ENCODE assay signal across 8 cellular contexts in the genomic region with DNA sequence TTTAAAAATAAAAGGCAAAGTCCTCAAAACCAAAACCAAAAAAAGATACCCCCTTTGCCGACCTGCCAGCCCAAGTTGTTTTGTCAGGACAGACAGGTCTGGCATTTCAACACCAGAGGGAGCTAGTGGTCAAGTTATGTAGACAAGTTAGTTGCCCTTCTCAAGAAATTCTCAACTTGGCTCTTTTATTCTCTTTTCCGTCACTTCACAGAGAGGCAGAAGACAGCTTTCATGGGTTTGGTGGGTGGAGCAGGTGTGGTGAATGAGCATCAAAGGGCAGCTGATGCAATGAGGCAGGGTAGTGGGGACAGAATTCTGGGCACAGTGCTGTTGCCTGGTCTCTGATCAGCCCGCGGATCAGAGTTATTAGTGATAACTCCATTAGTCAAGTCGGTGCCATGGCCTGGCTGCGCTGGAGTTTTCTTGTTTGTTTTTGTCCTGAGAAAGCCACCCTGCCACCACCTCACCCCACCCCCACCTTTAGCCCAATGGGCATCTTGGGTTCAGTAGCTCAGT.
DNase-seq lines count a peak whose midpoint lies in the region; ATAC-seq and TF ChIP-seq lines count a peak whose summit lies in the region.

No MANE protein-coding gene starts in this region.

- H3K9ac ChIP-seq in IMR-90 (ENCODE audit: low read depth, low read length) = no peak overlapping the region

- peak overlapping the region; percentile 61 for H2AFZ ChIP-seq in IMR-90 (replicated peaks; ENCODE audit: low read length, poor library complexity)

- no peak overlapping the region for H3K4me2 ChIP-seq in IMR-90 (ENCODE audit: low read depth, low read length)

- H3K27me3 ChIP-seq in IMR-90 (ENCODE audit: control insufficient read depth, insufficient read depth, low read length) (no peaks in the 10 kb centered on the region), foreskin keratinocyte (no peaks in the 10 kb centered on the region)

- in situ Hi-C loops in IMR-90 (cut with MboI; ENCODE audit: low sequenced_read_pairs) = no loop called here

- H3K56ac ChIP-seq in IMR-90 (ENCODE audit: extremely low read depth, insufficient read depth, low read length) = 0 out of 2 replicates have a peak overlapping the region, but pooled peaks have one; percentile 13

- H4K91ac ChIP-seq in IMR-90 (ENCODE audit: insufficient read depth, low read depth, low read length) = peak overlapping the region; percentile 93

- H3K4ac ChIP-seq in IMR-90 (ENCODE audit: low read depth, low read length) = peak overlapping the region; percentile 83

- peak overlapping the region; percentile 54 for H4K5ac ChIP-seq in IMR-90 (ENCODE audit: low read depth, low read length)

- peak; percentile 70 for DNase-seq in Calu3
- peak; percentile 89 for DNase-seq in IMR-90
- DNase-seq in RWPE1 (ENCODE audit: low spot score) = peak; percentile 63
- DNase-seq in activated T-helper 1 cell treated with anti-CD3 and anti-CD28 coated beads, Interleukin-12 subunit alpha, Interleukin-12 subunit beta, Interleukin-2, Interleukin-4 antibody, amounts not matched to agents 30 ng/mL and 10 ng/mL and 1 ng/mL, durations not matched to agents 14 hours and 24 hours and 36 hours (ENCODE audit: low spot score) = peak; percentile 44
- DNase-seq in foreskin keratinocyte = peak in 1 of 2 donors; percentile 47
- peak; percentile 50 for DNase-seq in omental fat pad (ENCODE audit: low spot score)
- DNase-seq in type B pancreatic cell (ENCODE audit: extremely low spot score, unreplicated experiment) = no peak

- no peaks in the 10 kb centered on the region for H4K20me1 ChIP-seq in IMR-90 (ENCODE audit: insufficient read depth, low read length)

- H3K27ac Mint-ChIP-seq in Calu3 (ENCODE audit: unreplicated experiment) (no peak overlapping the region), type B pancreatic cell (peak overlapping the region; percentile 45)
- H3K27ac Mint-ChIP-seq in activated T-helper 1 cell treated with anti-CD3 and anti-CD28 coated beads, Interleukin-12 subunit alpha, Interleukin-12 subunit beta, Interleukin-2, Interleukin-4 antibody, amounts not matched to agents 30 ng/mL and 10 ng/mL and 1 ng/mL, durations not matched to agents 14 hours and 24 hours and 36 hours = no peak overlapping the region

- peak overlapping the region; percentile 8; the same call in 1 of the 2 replicates for H3K27ac ChIP-seq in IMR-90 (ENCODE audit: insufficient read depth, low read length)
- H3K27ac ChIP-seq in RWPE1 = peak overlapping the region; percentile 91
- H3K27ac ChIP-seq in foreskin keratinocyte = no peak overlapping the region

- intact Hi-C loops in Calu3 (cut with micrococcal nuclease; ENCODE audit: unreplicated experiment) = loop anchor here (1.0 to 5.0 kb wide), 3 partner anchors 29 to 468 kb away; no protein-coding TSS in a partner anchor
- intact Hi-C loops in IMR-90 (cut with micrococcal nuclease) = loop anchor here (1.0 to 5.0 kb wide), 5 partner anchors 69 to 468 kb away; no protein-coding TSS in a partner anchor
- intact Hi-C loops in activated T-helper 1 cell treated with anti-CD3 and anti-CD28 coated beads, Interleukin-12 subunit alpha, Interleukin-12 subunit beta, Interleukin-2, Interleukin-4 antibody, amounts not matched to agents 30 ng/mL and 10 ng/mL and 1 ng/mL, durations not matched to agents 14 hours and 24 hours and 36 hours (cut with micrococcal nuclease) = loop anchor here (1.0 to 5.0 kb wide), 5 partner anchors 304 to 894 kb away; partner anchors contain the start of gene EPAS1

- H3K9me3 Mint-ChIP-seq in Calu3 (ENCODE audit: low read depth, unreplicated experiment) (no peaks in the 10 kb centered on the region), type B pancreatic cell (peaks cover 6% of the 10 kb centered on the region)
- no peaks in the 10 kb centered on the region for H3K9me3 Mint-ChIP-seq in activated T-helper 1 cell treated with anti-CD3 and anti-CD28 coated beads, Interleukin-12 subunit alpha, Interleukin-12 subunit beta, Interleukin-2, Interleukin-4 antibody, amounts not matched to agents 30 ng/mL and 10 ng/mL and 1 ng/mL, durations not matched to agents 14 hours and 24 hours and 36 hours

- H2AK9ac ChIP-seq in IMR-90 (replicated peaks; ENCODE audit: low read depth, low read length, poor library complexity) = no peak overlapping the region

- no TSS peak for BruUV-seq in Calu3 (replicated peaks; lab: Mats Ljungman, UMichigan)
- no TSS peak for BruUV-seq in IMR-90 (replicated peaks; lab: Mats Ljungman, UMichigan)

- H3K4me1 ChIP-seq in IMR-90 (ENCODE audit: control insufficient read depth, insufficient read depth, low read length) = peaks cover 19% of the 10 kb centered on the region
- no peaks in the 10 kb centered on the region for H3K4me1 ChIP-seq in foreskin keratinocyte

- H3K36me3 ChIP-seq in IMR-90 (ENCODE audit: control insufficient read depth, insufficient read depth, low read length) = peaks cover 4% of the 10 kb centered on the region; the same call in 1 of the 2 replicates

- H3K4me1 Mint-ChIP-seq in Calu3 (ENCODE audit: low read depth, unreplicated experiment) = peaks cover 25% of the 10 kb centered on the region
- H3K4me1 Mint-ChIP-seq in activated T-helper 1 cell treated with anti-CD3 and anti-CD28 coated beads, Interleukin-12 subunit alpha, Interleukin-12 subunit beta, Interleukin-2, Interleukin-4 antibody, amounts not matched to agents 30 ng/mL and 10 ng/mL and 1 ng/mL, durations not matched to agents 14 hours and 24 hours and 36 hours (ENCODE audit: low read depth) = peaks cover 5% of the 10 kb centered on the region
- H3K4me1 Mint-ChIP-seq in type B pancreatic cell (ENCODE audit: unreplicated experiment) = peaks cover 5% of the 10 kb centered on the region

- no peaks in the 10 kb centered on the region for H3K79me1 ChIP-seq in IMR-90 (ENCODE audit: low read depth in 1 of 2, low read length in 2 of 2)

- H3K36me3 Mint-ChIP-seq in Calu3 (ENCODE audit: insufficient read depth, unreplicated experiment) (peaks cover 4% of the 10 kb centered on the region), type B pancreatic cell (peaks cover 4% of the 10 kb centered on the region)
- H3K36me3 Mint-ChIP-seq in activated T-helper 1 cell treated with anti-CD3 and anti-CD28 coated beads, Interleukin-12 subunit alpha, Interleukin-12 subunit beta, Interleukin-2, Interleukin-4 antibody, amounts not matched to agents 30 ng/mL and 10 ng/mL and 1 ng/mL, durations not matched to agents 14 hours and 24 hours and 36 hours (ENCODE audit: low read depth) = no peaks in the 10 kb centered on the region

- H3K9me1 ChIP-seq in IMR-90 (ENCODE audit: insufficient read depth, low read length) = peaks cover 11% of the 10 kb centered on the region; the same call in 1 of the 2 replicates

- POLR2A ChIA-PET in IMR-90 (lab: Charles Lee; ENCODE audit: unreplicated experiment) = no interaction called here
- POLR2A ChIA-PET in RWPE1 (lab: Yijun Ruan, JAX; ENCODE audit: low non-redundant PET) = no interaction called here

- no CpG with 5 or more reads among the region's 6 CpGs for WGBS in IMR-90 (ENCODE audit: extremely low coverage in 2 of 2, insufficient read length in 1 of 2), 2 experiments

- H3K14ac ChIP-seq in IMR-90 (replicated peaks; ENCODE audit: low read depth, low read length) = peak overlapping the region; percentile 53; the same call in 1 of the 2 replicates

- TF ChIP-seq RAD21 in IMR-90 (IDR thresholded peaks at IDR 0.05; ENCODE audit: low read length) = peak; percentile 92

- TF ChIP-seq POLR2A in IMR-90 (IDR thresholded peaks at IDR 0.05; ENCODE audit: low read depth, low read length) = no peak

- peak overlapping the region; percentile 81 for H2BK5ac ChIP-seq in IMR-90 (ENCODE audit: low read depth, low read length, poor library complexity, severe bottlenecking)

- H4K8ac ChIP-seq in IMR-90 (ENCODE audit: low read depth in 2 of 2, low read length in 2 of 2) = peak overlapping the region in 1 of 2 experiments; percentile 84; a peak in 2 of 4 replicates

- CTCF ChIA-PET in Calu3 (lab: Charles Lee) = interaction anchor here (0.8 to 2.0 kb wide), 6 partner anchors 31 to 466 kb away, joined by 3 to 8 read pairs (median 4); no protein-coding TSS in a partner anchor
- CTCF ChIA-PET in IMR-90 (lab: Yijun Ruan, JAX) = interaction anchor here (0.6 to 1.7 kb wide), 5 partner anchors 11 to 373 kb away, joined by 3 to 7 read pairs (median 5); no protein-coding TSS in a partner anchor
- CTCF ChIA-PET in RWPE1 (lab: Yijun Ruan, JAX) = interaction anchor here (0.6 to 1.2 kb wide), 11 partner anchors 11 to 895 kb away, joined by 3 to 10 read pairs (median 3); no protein-coding TSS in a partner anchor

- peak overlapping the region; percentile 92 for H3K18ac ChIP-seq in IMR-90 (ENCODE audit: low read depth, low read length)

- H3K27me3 Mint-ChIP-seq in Calu3 (ENCODE audit: unreplicated experiment) (no peaks in the 10 kb centered on the region), type B pancreatic cell (no peaks in the 10 kb centered on the region)
- H3K27me3 Mint-ChIP-seq in activated T-helper 1 cell treated with anti-CD3 and anti-CD28 coated beads, Interleukin-12 subunit alpha, Interleukin-12 subunit beta, Interleukin-2, Interleukin-4 antibody, amounts not matched to agents 30 ng/mL and 10 ng/mL and 1 ng/mL, durations not matched to agents 14 hours and 24 hours and 36 hours (ENCODE audit: insufficient read depth) = peaks cover 3% of the 10 kb centered on the region

- H2BK20ac ChIP-seq in IMR-90 (ENCODE audit: low read depth, low read length) = peak overlapping the region; percentile 95

- TF ChIP-seq CTCF in Calu3 (IDR thresholded peaks at IDR 0.05; ENCODE audit: unreplicated experiment) = peak; percentile 62
- peak; percentile 85 for TF ChIP-seq CTCF in IMR-90 (conservative IDR thresholded peaks at IDR 0.05; ENCODE audit: low read depth, low read length)
- TF ChIP-seq CTCF in RWPE1 (conservative IDR thresholded peaks at IDR 0.05; ENCODE audit: low read depth) = peak; percentile 70
- peak; percentile 82 for TF ChIP-seq CTCF in foreskin keratinocyte (conservative IDR thresholded peaks at IDR 0.05)
- TF ChIP-seq CTCF in omental fat pad (IDR thresholded peaks at IDR 0.05) = no peak
- TF ChIP-seq CTCF in type B pancreatic cell (conservative IDR thresholded peaks at IDR 0.05) = peak; percentile 87

- H3K4me3 Mint-ChIP-seq in Calu3 (ENCODE audit: low read depth, unreplicated experiment) = peak overlapping the region; percentile 9
- H3K4me3 Mint-ChIP-seq in activated T-helper 1 cell treated with anti-CD3 and anti-CD28 coated beads, Interleukin-12 subunit alpha, Interleukin-12 subunit beta, Interleukin-2, Interleukin-4 antibody, amounts not matched to agents 30 ng/mL and 10 ng/mL and 1 ng/mL, durations not matched to agents 14 hours and 24 hours and 36 hours = no peak overlapping the region
- H3K4me3 Mint-ChIP-seq in type B pancreatic cell = peak overlapping the region; percentile 49

- H3K9me3 ChIP-seq in IMR-90 (ENCODE audit: control insufficient read depth, insufficient read depth, low read length) = no peaks in the 10 kb centered on the region; the same call in 1 of the 2 replicates

- H3K23ac ChIP-seq in IMR-90 (ENCODE audit: low read depth, low read length) = peak overlapping the region; percentile 35; the same call in 1 of the 2 replicates

- H2AK5ac ChIP-seq in IMR-90 (ENCODE audit: low read depth, low read length) = peak overlapping the region; percentile 95

- peak overlapping the region; percentile 94 for H2BK120ac ChIP-seq in IMR-90 (ENCODE audit: low read depth, low read length)

- dilution Hi-C loops in IMR-90 (cut with HindIII; ENCODE audit: low sequenced_read_pairs, unreplicated experiment) = no loop called here

- ATAC-seq in IMR-90 (ENCODE audit: low read depth) (peak; percentile 73), foreskin keratinocyte (peak; percentile 54), omental fat pad (ENCODE audit: low FRiP score) (peak; percentile 42), GM21528 (IDR thresholded peaks at IDR 0.05; ENCODE audit: low FRiP score, unreplicated experiment) (no peak)

- H3K4me3 ChIP-seq in IMR-90 (ENCODE audit: insufficient read depth, low read depth, low read length) = no peak overlapping the region

- peak overlapping the region; percentile 75; the same call in 1 of the 3 replicates for H2BK15ac ChIP-seq in IMR-90 (ENCODE audit: low read depth, low read length)

Comparison
In these comparisons a context has a peak if more than half of its experiments do, and no peak if none do; other contexts are left out.
1. CTCF ChIP-seq: peak in Calu3 (single experiment), IMR-90 (single experiment), RWPE1 (single experiment), foreskin keratinocyte (single experiment) and type B pancreatic cell (single experiment); none in omental fat pad (0 of 3).